Comparison of ENCODE assay signal across 30 cellular contexts in the genomic region with DNA sequence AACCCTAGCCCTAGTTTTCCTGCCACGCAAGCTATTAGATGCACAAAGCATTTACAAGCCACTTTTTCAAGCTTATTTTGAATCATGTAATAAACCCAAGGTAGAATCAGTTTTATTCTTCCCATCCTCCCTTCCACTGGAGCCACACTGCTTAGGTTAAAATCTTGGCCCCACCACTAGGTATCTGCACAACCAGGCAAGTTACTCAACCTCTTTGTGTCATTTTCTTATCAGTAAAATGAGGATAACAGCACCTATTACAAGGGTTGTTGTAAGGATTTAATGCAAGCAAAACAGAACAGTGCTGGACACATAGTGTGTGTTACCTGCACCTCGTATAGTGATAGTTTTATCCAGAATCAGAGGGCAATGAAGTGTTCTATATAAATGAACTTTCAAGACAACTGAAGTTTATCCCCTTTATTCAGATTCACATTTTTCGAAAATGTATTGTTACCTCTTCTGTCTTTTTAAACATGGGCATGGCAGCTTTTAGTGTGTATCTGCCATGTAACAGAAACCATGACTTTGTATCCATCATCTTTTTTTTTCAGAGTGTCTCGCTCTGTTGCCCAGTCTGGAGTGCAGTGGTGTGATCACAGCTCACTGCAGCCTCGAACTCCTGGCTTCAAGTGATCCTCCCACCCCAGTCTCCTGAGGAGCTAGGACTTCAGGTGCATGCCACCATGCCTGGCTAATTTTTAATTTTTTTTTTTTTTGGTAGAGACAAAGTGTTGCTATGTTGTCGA.
"Had no signal": no experiment of that assay in that cellular context is flagged by ENCODE, and none has a peak within 500 bp of the region (broad histone marks: within the 10 kb centered on the region; RNA-seq: fewer than 3 reads in every experiment).

No MANE protein-coding gene starts in this region.

- DNase-seq: hypothalamus; immature natural killer cell; kidney; left colon; left lung; mesendoderm; naive B cell; natural killer cell; nephron progenitor cell; occipital lobe; ovary; retina; right cardiac atrium; stimulated activated CD4-positive, alpha-beta T cell treated with anti-CD3 and anti-CD28 coated beads, Interleukin-12 subunit alpha, Interleukin-12 subunit beta, amount 100 ng/mL, for 4 hours; stimulated activated CD4-positive, alpha-beta T cell treated with anti-CD3 and anti-CD28 coated beads, Interleukin-15, amount 100 ng/mL, for 24 hours; stimulated activated CD4-positive, alpha-beta T cell treated with anti-CD3 and anti-CD28 coated beads, Interleukin-2, amount 100 ng/mL, for 24 hours; stimulated activated CD4-positive, alpha-beta T cell treated with anti-CD3 and anti-CD28 coated beads, Interleukin-4, amount 100 ng/mL, for 1 hour; stimulated activated naive B cell treated with anti-CD40 and anti-IgM and Interleukin-4, amounts not matched to agents 10 μg/mL and 1 μg/mL and 100 μg/mL, for 72 hours; stimulated activated naive CD8-positive, alpha-beta T cell treated with anti-CD3 and anti-CD28 coated beads, Interleukin-15, Interleukin-2, amounts not matched to agents 100 U/mL and 50 U/mL, for 24 hours; stomach; tibial artery; trophoblast cell; upper lobe of right lung had no signal

- H3K9me3 ChIP-seq: left lung, neutrophil, ovary, prostate gland, stomach, suprapubic skin, thoracic aorta, tibial artery, upper lobe of right lung had no signal

- H3K4me1 Mint-ChIP-seq: nephron progenitor cell, neural progenitor cell had no signal

- H3K9me3 Mint-ChIP-seq: immature natural killer cell; mesothelial cell of epicardium; naive B cell; natural killer cell; nephron progenitor cell; neural progenitor cell; stimulated activated naive B cell treated with anti-CD40 and anti-IgM and Interleukin-4, amounts not matched to agents 10 μg/mL and 1 μg/mL and 100 μg/mL, for 72 hours had no signal

- H3K4me3 Mint-ChIP-seq: immature natural killer cell; mesothelial cell of epicardium; naive B cell; natural killer cell; nephron progenitor cell; neural progenitor cell; stimulated activated naive B cell treated with anti-CD40 and anti-IgM and Interleukin-4, amounts not matched to agents 10 μg/mL and 1 μg/mL and 100 μg/mL, for 72 hours had no signal

- H3K36me3 Mint-ChIP-seq: mesothelial cell of epicardium, naive B cell, natural killer cell, neural progenitor cell had no signal

- H3K27ac Mint-ChIP-seq: mesothelial cell of epicardium, natural killer cell, nephron progenitor cell, neural progenitor cell had no signal

- ATAC-seq: left colon; left lung; natural killer cell; right cardiac atrium; sciatic nerve; stimulated activated naive B cell treated with anti-CD40 and anti-IgM and Interleukin-4, amounts not matched to agents 10 μg/mL and 1 μg/mL and 100 μg/mL, for 72 hours; stimulated activated naive CD8-positive, alpha-beta T cell treated with anti-CD3 and anti-CD28 coated beads, Interleukin-15, Interleukin-2, amounts not matched to agents 100 U/mL and 50 U/mL, for 24 hours; upper lobe of right lung had no signal
